ENCODE assay signal across 18 cellular contexts in genomic region chr11:94956963-94957362, GRCh38. TPM values are rescaled to one million over a fixed set of nuclear protein-coding genes. Genes with fewer than 3 reads are reported as not detected.
DNase-seq lines count a peak whose midpoint lies in the region; ATAC-seq, FAIRE-seq and TF ChIP-seq lines count a peak whose summit lies in the region.
"Had no signal": no experiment of that assay in that cellular context is flagged by ENCODE, and none has a peak within 500 bp of the region (broad histone marks: within the 10 kb centered on the region; RNA-seq: fewer than 3 reads in every experiment).

No MANE protein-coding gene starts in this region.

- no peak overlapping the region for H3K4me3 ChIP-seq in DND-41 (ENCODE audit: low read depth in 1 of 2, low read length in 2 of 2)
- H3K4me3 ChIP-seq in IMR-90 (ENCODE audit: insufficient read depth, low read depth, low read length) = no peak overlapping the region
- H3K4me3 ChIP-seq in epithelial cell of esophagus (ENCODE audit: low read length) = no peak overlapping the region
- no peak overlapping the region for H3K4me3 ChIP-seq in testis
- H3K4me3 ChIP-seq: HAP-1 had no signal

- peak overlapping the region; percentile 33; the same call in 1 of the 2 replicates for H4K5ac ChIP-seq in IMR-90 (ENCODE audit: low read depth, low read length)

- no peak overlapping the region for H2BK5ac ChIP-seq in IMR-90 (ENCODE audit: low read depth, low read length, poor library complexity, severe bottlenecking)

- H3K4me2 ChIP-seq in DND-41 (ENCODE audit: insufficient read depth, low read length) (no peak overlapping the region), IMR-90 (ENCODE audit: low read depth, low read length) (no peak overlapping the region)

- no peak for TF ChIP-seq RAD21 in IMR-90 (IDR thresholded peaks at IDR 0.05; ENCODE audit: low read length)

- H4K20me1 ChIP-seq in DND-41 (ENCODE audit: insufficient read depth, low read length) (no peaks in the 10 kb centered on the region), IMR-90 (ENCODE audit: insufficient read depth, low read length) (no peaks in the 10 kb centered on the region)

- H3K4me1 Mint-ChIP-seq in memory B cell = no peaks in the 10 kb centered on the region
- H3K4me1 Mint-ChIP-seq: B cell had no signal

- H2AK5ac ChIP-seq in IMR-90 (ENCODE audit: low read depth, low read length) = peak overlapping the region; percentile 11; the same call in 1 of the 2 replicates

- H3K9me1 ChIP-seq in IMR-90 (ENCODE audit: insufficient read depth, low read length) = 0 out of 2 replicates have a peak, but pooled peaks cover 4% of the 10 kb centered on the region

- in situ Hi-C loops in IMR-90 (cut with MboI; ENCODE audit: low sequenced_read_pairs) = no loop called here

- H4K91ac ChIP-seq in IMR-90 (ENCODE audit: insufficient read depth, low read depth, low read length) = peak overlapping the region; percentile 6; the same call in 1 of the 2 replicates

- dilution Hi-C loops in IMR-90 (cut with HindIII; ENCODE audit: low sequenced_read_pairs, unreplicated experiment) = no loop called here

- no peak overlapping the region for H3K4ac ChIP-seq in IMR-90 (ENCODE audit: low read depth, low read length)

- H3K79me2 ChIP-seq in DND-41 (ENCODE audit: insufficient read depth, low read length) = no peaks in the 10 kb centered on the region

- H3K27ac Mint-ChIP-seq in memory B cell = peak overlapping the region; percentile 26
- H3K27ac Mint-ChIP-seq: B cell had no signal

- CTCF ChIA-PET in IMR-90 (lab: Yijun Ruan, JAX) = no interaction called here

- H3K79me1 ChIP-seq in IMR-90 (ENCODE audit: low read depth in 1 of 2, low read length in 2 of 2) = no peaks in the 10 kb centered on the region; a peak in 1 of 4 replicates

- no peak overlapping the region for H3K4me3 Mint-ChIP-seq in memory B cell
- H3K4me3 Mint-ChIP-seq: B cell; CD4-positive, alpha-beta memory T cell had no signal

- intact Hi-C loops in IMR-90 (cut with micrococcal nuclease) = no loop called here
- intact Hi-C loops in testis (cut with DNase I; ENCODE audit: low total_unique reads) = no loop called here

- no TSS peak for BruUV-seq in IMR-90 (replicated peaks; lab: Mats Ljungman, UMichigan)

- no peak overlapping the region for H4K8ac ChIP-seq in IMR-90 (ENCODE audit: low read depth in 2 of 2, low read length in 2 of 2)

- FAIRE-seq in RCC 7860 (lab: Jason Lieb, UNC) = no peak
- FAIRE-seq: A204.1, GM19239, H1, HTR-8/SVneo had no signal

- H3K4me1 ChIP-seq in DND-41 (ENCODE audit: insufficient read depth, low read length) (no peaks in the 10 kb centered on the region), IMR-90 (ENCODE audit: control insufficient read depth, insufficient read depth, low read length) (peaks cover 5% of the 10 kb centered on the region), testis (no peaks in the 10 kb centered on the region)

- no peak for DNase-seq in DND-41
- no peak for DNase-seq in IMR-90
- peak; percentile 11 for DNase-seq in epithelial cell of esophagus (ENCODE audit: low read depth)
- DNase-seq in memory B cell (ENCODE audit: low spot score in 2 of 2) = no peak
- DNase-seq in RCC 7860 (ENCODE audit: low spot score) = no peak
- no peak for DNase-seq in testis
- DNase-seq: C1 segment of cervical spinal cord; CD4-positive, alpha-beta memory T cell; DMS79; EL; GDM1 had no signal

- 0 out of 2 replicates have a peak overlapping the region, but pooled peaks have one; percentile 43 for H3K23ac ChIP-seq in IMR-90 (ENCODE audit: low read depth, low read length)

- no peaks in the 10 kb centered on the region for H3K9me3 Mint-ChIP-seq in memory B cell
- H3K9me3 Mint-ChIP-seq: CD4-positive, alpha-beta memory T cell had no signal

- H3K27me3 ChIP-seq in DND-41 (ENCODE audit: insufficient read depth, low read length, poor library complexity) (no peaks in the 10 kb centered on the region), IMR-90 (ENCODE audit: control insufficient read depth, insufficient read depth, low read length) (no peaks in the 10 kb centered on the region), testis (no peaks in the 10 kb centered on the region)

- H3K9me3 ChIP-seq in DND-41 (ENCODE audit: insufficient read depth, low read length, severe bottlenecking) = no peaks in the 10 kb centered on the region
- no peaks in the 10 kb centered on the region for H3K9me3 ChIP-seq in IMR-90 (ENCODE audit: control insufficient read depth, insufficient read depth, low read length)
- H3K9me3 ChIP-seq in testis = no peaks in the 10 kb centered on the region
- H3K9me3 ChIP-seq: HAP-1 had no signal

- H2AK9ac ChIP-seq in IMR-90 (replicated peaks; ENCODE audit: low read depth, low read length, poor library complexity) = no peak overlapping the region

- H2BK20ac ChIP-seq in IMR-90 (ENCODE audit: low read depth, low read length) = no peak overlapping the region

- POLR2A ChIA-PET in IMR-90 (lab: Charles Lee; ENCODE audit: unreplicated experiment) = no interaction called here

- H3K27ac ChIP-seq in DND-41 (ENCODE audit: low read length) (no peak overlapping the region), IMR-90 (ENCODE audit: insufficient read depth, low read length) (no peak overlapping the region), testis (no peak overlapping the region)

- no peak overlapping the region for H3K14ac ChIP-seq in IMR-90 (replicated peaks; ENCODE audit: low read depth, low read length)

- H2AFZ ChIP-seq in DND-41 (ENCODE audit: low read depth, low read length) (no peak overlapping the region), IMR-90 (replicated peaks; ENCODE audit: low read length, poor library complexity) (no peak overlapping the region)

- H2BK120ac ChIP-seq in IMR-90 (ENCODE audit: low read depth, low read length) = no peak overlapping the region

- TF ChIP-seq CTCF in DND-41 (IDR thresholded peaks at IDR 0.05; ENCODE audit: borderline replicate concordance, extremely low read depth, low read length, poor library complexity, severe bottlenecking) (no peak), IMR-90 (conservative IDR thresholded peaks at IDR 0.05; ENCODE audit: low read depth, low read length) (no peak), epithelial cell of esophagus (IDR thresholded peaks at IDR 0.05; ENCODE audit: insufficient read depth, low read depth, low read length, missing control alignments) (no peak), testis (IDR thresholded peaks at IDR 0.05) (no peak)

- TF ChIP-seq POLR2A in IMR-90 (IDR thresholded peaks at IDR 0.05; ENCODE audit: low read depth, low read length) (no peak), testis (IDR thresholded peaks at IDR 0.05) (no peak)

- H3K9ac ChIP-seq in DND-41 (ENCODE audit: low read depth, low read length) (no peak overlapping the region), IMR-90 (ENCODE audit: low read depth, low read length) (no peak overlapping the region)

- no peak overlapping the region for H3K56ac ChIP-seq in IMR-90 (ENCODE audit: extremely low read depth, insufficient read depth, low read length)

- H3K36me3 ChIP-seq in DND-41 (ENCODE audit: insufficient read depth, low read length) (peaks cover 25% of the 10 kb centered on the region; the same call in 1 of the 2 replicates), IMR-90 (ENCODE audit: control insufficient read depth, insufficient read depth, low read length) (peaks cover 3% of the 10 kb centered on the region; the same call in 1 of the 2 replicates), testis (ENCODE audit: low read depth, missing control alignments) (no peaks in the 10 kb centered on the region)

- 0 out of 3 replicates have a peak, but pooled peaks have one; percentile 18 for ATAC-seq in DND-41 (ENCODE audit: insufficient read depth, low read depth)
- no peak for ATAC-seq in IMR-90 (ENCODE audit: low read depth)
- no peak for ATAC-seq in memory B cell (ENCODE audit: low read depth)
- no peak for ATAC-seq in HG03280 (IDR thresholded peaks at IDR 0.05; ENCODE audit: unreplicated experiment)

- no CpG with 5 or more reads among the region's 4 CpGs for WGBS in IMR-90 (ENCODE audit: extremely low coverage in 2 of 2, insufficient read length in 1 of 2), 2 experiments
- WGBS in testis, 2 donors = 58 to 61% methylated on average over 4 of the region's 4 CpGs

- no peak overlapping the region for H2BK15ac ChIP-seq in IMR-90 (ENCODE audit: low read depth, low read length)

- H3K27me3 Mint-ChIP-seq in memory B cell = peaks cover 1% of the 10 kb centered on the region
- H3K27me3 Mint-ChIP-seq: CD4-positive, alpha-beta memory T cell had no signal

- H3K36me3 Mint-ChIP-seq in memory B cell = peaks cover 10% of the 10 kb centered on the region

- H3K18ac ChIP-seq in IMR-90 (ENCODE audit: low read depth, low read length) = no peak overlapping the region

TF ChIP-seq in IMR-90, 13 proteins besides CTCF, POLR2A, EP300 and RAD21 (continues in another document):
- no peak for TF ChIP-seq CHD1 (IDR thresholded peaks at IDR 0.05; ENCODE audit: low read depth, low read length)
- no peak for TF ChIP-seq ELK1 (IDR thresholded peaks at IDR 0.05; ENCODE audit: borderline replicate concordance, low read depth, low read length)
- no peak for TF ChIP-seq FOS (IDR thresholded peaks at IDR 0.05; ENCODE audit: low read depth, low read length)
- no peak for TF ChIP-seq RCOR1 (IDR thresholded peaks at IDR 0.05; ENCODE audit: insufficient replicate concordance, low read length)
- TF ChIP-seq MXI1 (IDR thresholded peaks at IDR 0.05; ENCODE audit: borderline replicate concordance, low read depth, low read length) = no peak
- no peak for TF ChIP-seq CEBPB (IDR thresholded peaks at IDR 0.05; ENCODE audit: low read depth, low read length)
- TF ChIP-seq MAZ (IDR thresholded peaks at IDR 0.05; ENCODE audit: borderline replicate concordance, low read depth, low read length) = no peak

RNA-seq across cellular contexts. Expression of gene CWC15, which starts 16.4 kb away (rescaled TPM):
- total RNA-seq in IMR-90 (2012; rRNA removed) (48.6 and 70.0 TPM in 2 replicates), testis (10 to 100 TPM; 59.2 to 81.8 TPM)
- polyA plus RNA-seq in IMR-90 (2012; rRNA removed) (34.7 and 38.4 TPM in 2 replicates), testis (ENCODE audit: insufficient read depth, low read depth, low replicate concordance) (101 TPM)
- 7.5 and 12.7 TPM in 2 replicates for polyA plus RNA-seq in IMR-90 (2012; cell fraction: cytosol; rRNA removed)
- 3.1 and 31.3 TPM in 2 replicates for polyA plus RNA-seq in IMR-90 (2012; cell fraction: nucleus; rRNA removed; ENCODE audit: low replicate concordance)

RNA-seq across cellular contexts. Expression of gene KDM4D, which starts 16.5 kb away (rescaled TPM):
- total RNA-seq in IMR-90 (2012; rRNA removed) = 0.90 and 1.1 TPM in 2 replicates
- 0.99 and 1.1 TPM in 2 replicates for polyA plus RNA-seq in IMR-90 (2012; rRNA removed)
- 0.40 and 0.84 TPM in 2 replicates for polyA plus RNA-seq in IMR-90 (2012; cell fraction: cytosol; rRNA removed)
- polyA plus RNA-seq in IMR-90 (2012; cell fraction: nucleus; rRNA removed; ENCODE audit: low replicate concordance) = 0.45 and 0.65 TPM in 2 replicates
- 10 to 100 TPM; 43.9 to 44.2 TPM for total RNA-seq in testis
- 96.1 TPM for polyA plus RNA-seq in testis (ENCODE audit: insufficient read depth, low read depth, low replicate concordance)

Comparison
In these comparisons a context has a peak if more than half of its experiments do, and no peak if none do; other contexts are left out.
1. RNA of gene KDM4D, which starts 16.5 kb away (total RNA-seq): 43.9 to 44.2 TPM in testis; 0.90 to 1.1 TPM in IMR-90; every median in the first group is over 10 times any median in the second.